In the genomic region with DNA sequence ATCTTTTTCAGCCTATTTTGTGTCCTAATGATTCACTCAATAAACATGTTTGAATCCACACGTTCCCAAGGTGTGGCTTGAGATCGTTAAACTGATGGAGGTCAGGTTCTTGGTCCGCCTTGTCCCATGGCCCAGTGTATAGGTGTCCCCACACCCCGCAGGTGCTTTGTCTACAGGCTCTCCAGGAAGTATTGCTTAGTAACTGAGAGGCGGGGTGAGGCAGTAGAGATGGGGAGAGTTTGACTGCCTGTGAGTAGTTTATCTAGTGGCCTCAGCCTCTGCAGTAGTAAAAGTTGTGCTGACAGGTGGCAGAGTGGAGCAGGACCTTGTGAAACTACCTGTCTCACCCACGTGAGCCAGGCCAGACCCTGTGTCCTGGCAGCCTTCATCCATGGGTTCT, we compare ENCODE assay signal across 13 cellular contexts. TPM values are rescaled to one million over a fixed set of nuclear protein-coding genes. Genes with fewer than 3 reads are reported as not detected.
DNase-seq lines count a peak whose midpoint lies in the region; ATAC-seq, FAIRE-seq and TF ChIP-seq lines count a peak whose summit lies in the region.
"Not testable (repeated sequence)": the region's sequence is repeated elsewhere in the genome, so short reads cannot be mapped to it uniquely, and the experiment has no call there.
"Had no signal": no experiment of that assay in that cellular context is flagged by ENCODE, and none has a peak within 500 bp of the region (broad histone marks: within the 10 kb centered on the region; RNA-seq: fewer than 3 reads in every experiment).

No MANE protein-coding gene starts in this region.

- not testable (repeated sequence) for DNase-seq in GM12891 (ENCODE audit: insufficient read length, low spot score); left lung
- DNase-seq in OCI-LY7 (ENCODE audit: low spot score) (peak; percentile 48), epithelial cell of prostate (ENCODE audit: low read depth, low spot score) (peak; percentile 6), renal cortical epithelial cell (ENCODE audit: low read depth) (peak; percentile 28)
- DNase-seq in activated CD4-positive, CD25-positive, alpha-beta regulatory T cell treated with anti-CD3 and anti-CD28 coated beads, Interleukin-2, amount 50 U/mL, for 72 hours = peak; percentile 8

- not testable (repeated sequence) for TF ChIP-seq POLR2A in GM12891 (IDR thresholded peaks at IDR 0.05; ENCODE audit: low read depth, low read length)

- peaks cover 55% of the 10 kb centered on the region for H3K4me1 ChIP-seq in OCI-LY7 (ENCODE audit: insufficient read depth, low read length, poor library complexity, severe bottlenecking)
- peaks cover 0 to 22% of the 10 kb centered on the region in 2 donors for H3K4me1 ChIP-seq in left lung

- not testable (repeated sequence) for H4K20me1 ChIP-seq in OCI-LY7 (ENCODE audit: insufficient read depth, low read length)

- ATAC-seq in left lung = peak; percentile 35

- H3K4me1 Mint-ChIP-seq in activated naive CD8-positive, alpha-beta T cell (ENCODE audit: low read depth) = peaks cover 46% of the 10 kb centered on the region

- CTCF ChIA-PET in OCI-LY7 (lab: Charles Lee; ENCODE audit: unreplicated experiment) = not testable (repeated sequence)

- H3K4me3 ChIP-seq in OCI-LY7 (ENCODE audit: low read depth, low read length, poor library complexity, severe bottlenecking); left lung: not testable (repeated sequence)

- H3K27ac Mint-ChIP-seq in activated naive CD8-positive, alpha-beta T cell = peak overlapping the region; percentile 68

- H3K9me3 ChIP-seq in OCI-LY7 (ENCODE audit: low read length); left lung: not testable (repeated sequence)

- H3K4me2 ChIP-seq in OCI-LY7 (ENCODE audit: low read length) = peak overlapping the region; percentile 35

- peaks cover 57% of the 10 kb centered on the region for H3K36me3 ChIP-seq in OCI-LY7 (ENCODE audit: insufficient read depth, low read length)
- H3K36me3 ChIP-seq in left lung = peaks cover 0 to 37% of the 10 kb centered on the region in 2 donors

- H3K9me3 Mint-ChIP-seq in activated naive CD8-positive, alpha-beta T cell (ENCODE audit: low read depth) = not testable (repeated sequence)

- not testable (repeated sequence) for H2AFZ ChIP-seq in OCI-LY7 (ENCODE audit: low read length)

- not testable (repeated sequence) for H3K27me3 ChIP-seq in left lung

- POLR2A ChIA-PET in OCI-LY7 (lab: Charles Lee) = not testable (repeated sequence)

- peak; percentile 34; the same call in 1 of the 2 replicates for TF ChIP-seq CTCF in OCI-LY7 (conservative IDR thresholded peaks at IDR 0.05; ENCODE audit: low read length)
- not testable (repeated sequence) for TF ChIP-seq CTCF in left lung (IDR thresholded peaks at IDR 0.05)

- FAIRE-seq in GM12891 (lab: Jason Lieb, UNC) = peak; percentile 38

- H3K27me3 Mint-ChIP-seq in activated naive CD8-positive, alpha-beta T cell = not testable (repeated sequence)

- peak overlapping the region; percentile 43 for H3K27ac ChIP-seq in OCI-LY7 (ENCODE audit: low read depth, low read length, poor library complexity, severe bottlenecking)
- peak overlapping the region; percentile 68 for H3K27ac ChIP-seq in epithelial cell of prostate
- H3K27ac ChIP-seq in left lung = not testable (repeated sequence)

- not testable (repeated sequence) for BruUV-seq in OCI-LY7 (replicated peaks; lab: Mats Ljungman, UMichigan)

- not testable (repeated sequence) for H3K4me3 Mint-ChIP-seq in activated naive CD8-positive, alpha-beta T cell

- not testable (repeated sequence) for H3K36me3 Mint-ChIP-seq in activated naive CD8-positive, alpha-beta T cell

- not testable (repeated sequence) for H3K9me2 ChIP-seq in OCI-LY7 (ENCODE audit: insufficient read depth, low read length)

- intact Hi-C loops in OCI-LY7 (cut with micrococcal nuclease; ENCODE audit: unreplicated experiment) = loop anchor here (10.0 kb wide), 1 partner anchor 206 kb away; no protein-coding TSS in a partner anchor
- intact Hi-C loops in left lung (cut with DNase I) = not testable (repeated sequence)

- H3K79me2 ChIP-seq in OCI-LY7 (ENCODE audit: insufficient read depth, low read depth, low read length) = peaks cover 45% of the 10 kb centered on the region

RNA-seq across cellular contexts. Expression of a gene that starts 16.6 kb away (rescaled TPM):
- polyA plus RNA-seq in GM12891 (2012; ENCODE audit: low read depth, missing spikeins) = 15.1 TPM
- 90.2 and 102 TPM in 2 replicates for total RNA-seq in OCI-LY7 (2014; rRNA removed; shearing (Covaris generic))
- total RNA-seq in OCI-LY7 (2022) = 95.0 and 106 TPM in 2 replicates
- 10 to 100 TPM; 24.0 to 29.9 TPM for total RNA-seq in left lung
- total RNA-seq in renal cortical epithelial cell = 7.1 and 17.6 TPM in 2 replicates

RNA-seq across cellular contexts. Expression of a gene that starts 32.0 kb away (rescaled TPM):
- polyA plus RNA-seq in GM12891 (2012; ENCODE audit: low read depth, missing spikeins) = 1.6 TPM
- total RNA-seq in OCI-LY7 (2014; rRNA removed; shearing (Covaris generic)) = 6.4 and 8.0 TPM in 2 replicates
- total RNA-seq in OCI-LY7 (2022) (13.5 and 16.0 TPM in 2 replicates), left lung (10 to 100 TPM; 20.6 to 52.3 TPM), renal cortical epithelial cell (0.35 and 2.0 TPM in 2 replicates)

RNA-seq across cellular contexts. Expression of a gene that starts 33.8 kb away (rescaled TPM):
- polyA plus RNA-seq in GM12891 (2012; ENCODE audit: low read depth, missing spikeins) = 4.5 TPM
- not detected in 2 replicates for total RNA-seq in OCI-LY7 (2014; rRNA removed; shearing (Covaris generic))
- total RNA-seq in OCI-LY7 (2022) = not detected in 2 replicates
- not detected for total RNA-seq in left lung
- 0.05 TPM in 1 of 2 replicates, not detected in the other for total RNA-seq in renal cortical epithelial cell
- total RNA-seq: activated T-helper 1 cell treated with anti-CD3 and anti-CD28 coated beads, Interleukin-12 subunit alpha, Interleukin-12 subunit beta, Interleukin-2, Interleukin-4 antibody, amounts not matched to agents 30 ng/mL and 10 ng/mL and 1 ng/mL, durations not matched to agents 14 hours and 24 hours and 36 hours; cardiac septum; fibroblast of lung; lower leg skin; neural crest cell; uterus had no signal
- polyA plus RNA-seq: fibroblast of lung had no signal
